Comparison of ENCODE assay signal across 9 cellular contexts in genomic region chr9:33778700-33779351, GRCh38. TPM values are rescaled to one million over a fixed set of nuclear protein-coding genes. Genes with fewer than 3 reads are reported as not detected.
A peak's percentile ranks its signal among the peaks of the same experiment; 100 is the strongest.
DNase-seq lines count a peak whose midpoint lies in the region; ATAC-seq and TF ChIP-seq lines count a peak whose summit lies in the region.
"Had no signal": no experiment of that assay in that cellular context is flagged by ENCODE, and none has a peak within 500 bp of the region (broad histone marks: within the 10 kb centered on the region; RNA-seq: fewer than 3 reads in every experiment).

No MANE protein-coding gene starts in this region.

- TF ChIP-seq POLR2A in erythroblast (IDR thresholded peaks at IDR 0.05; ENCODE audit: low read length) = no peak
- no peak for TF ChIP-seq POLR2A in transverse colon (IDR thresholded peaks at IDR 0.05)

- no peaks in the 10 kb centered on the region for H3K36me3 Mint-ChIP-seq in naive thymus-derived CD4-positive, alpha-beta T cell

- H3K9me3 Mint-ChIP-seq in naive thymus-derived CD4-positive, alpha-beta T cell = peaks cover 0 to 3% (median 0%) of the 10 kb centered on the region in 11 donors

- H3K9me3 ChIP-seq in naive thymus-derived CD4-positive, alpha-beta T cell (ENCODE audit: control insufficient read depth in 2 of 3, low read length in 3 of 3) = no peaks in the 10 kb centered on the region
- H3K9me3 ChIP-seq in transverse colon = no peaks in the 10 kb centered on the region

- TF ChIP-seq CTCF in transverse colon (IDR thresholded peaks at IDR 0.05) = peak; percentile 67 to 79 (median 75)

- intact Hi-C loops in naive thymus-derived CD4-positive, alpha-beta T cell (cut with micrococcal nuclease) = loop anchor here (1.0 to 2.0 kb wide), 3 partner anchors 41 to 162 kb away; no protein-coding TSS in a partner anchor
- intact Hi-C loops in transverse colon (cut with DNase I; ENCODE audit: low total_unique reads) = no loop called here

- POLR2A ChIA-PET in naive thymus-derived CD4-positive, alpha-beta T cell (lab: Charles Lee) = no interaction called here

- in situ Hi-C loops in transverse colon (cut with MboI; ENCODE audit: low pct_ligation_motif_present in 1 of 4, low pct_unique_long_range_greater_than_20kb in 1 of 4, low sequenced_read_pairs in 3 of 4) = no loop called here

- no peak overlapping the region for H3K4me3 Mint-ChIP-seq in naive thymus-derived CD4-positive, alpha-beta T cell

- no peaks in the 10 kb centered on the region for H3K36me3 ChIP-seq in naive thymus-derived CD4-positive, alpha-beta T cell (ENCODE audit: control insufficient read depth in 2 of 3, insufficient read depth in 3 of 3, low read length in 3 of 3)
- H3K36me3 ChIP-seq in transverse colon = no peaks in the 10 kb centered on the region

- 18 to 20% methylated on average over 4 to 6 of the region's 6 CpGs for WGBS in transverse colon (ENCODE audit: low coverage in 1 of 2), 2 donors

- H3K27ac Mint-ChIP-seq in naive thymus-derived CD4-positive, alpha-beta T cell = no peak overlapping the region

- no peaks in the 10 kb centered on the region for H3K27me3 ChIP-seq in naive thymus-derived CD4-positive, alpha-beta T cell (ENCODE audit: control insufficient read depth in 2 of 2, insufficient read depth in 2 of 2, low read length in 2 of 2)
- no peaks in the 10 kb centered on the region for H3K27me3 ChIP-seq in transverse colon

- H3K4me1 ChIP-seq in naive thymus-derived CD4-positive, alpha-beta T cell (ENCODE audit: control insufficient read depth in 2 of 2, insufficient read depth in 2 of 2, low read length in 2 of 2) = no peaks in the 10 kb centered on the region
- peaks cover 0 to 20% (median 1%) of the 10 kb centered on the region in 4 donors for H3K4me1 ChIP-seq in transverse colon

- H3K27me3 Mint-ChIP-seq in naive thymus-derived CD4-positive, alpha-beta T cell = peaks cover under 1 to 34% (median 5%) of the 10 kb centered on the region in 5 donors

- CTCF ChIA-PET in naive thymus-derived CD4-positive, alpha-beta T cell (lab: Charles Lee) = interaction anchor here (0.7 to 1.6 kb wide), 3 partner anchors 9 to 155 kb away, joined by 3 to 7 read pairs (median 3); no protein-coding TSS in a partner anchor

- peaks cover 0 to 7% (median 0%) of the 10 kb centered on the region in 7 donors for H3K4me1 Mint-ChIP-seq in naive thymus-derived CD4-positive, alpha-beta T cell

- no peak for TF ChIP-seq EP300 in transverse colon (IDR thresholded peaks at IDR 0.05; ENCODE audit: low read depth)

- ATAC-seq in GM18498 (IDR thresholded peaks at IDR 0.05; ENCODE audit: unreplicated experiment) (peak; percentile 73), HG03342 (IDR thresholded peaks at IDR 0.05; ENCODE audit: unreplicated experiment) (peak; percentile 74)
- peak; percentile 87 for ATAC-seq in naive thymus-derived CD4-positive, alpha-beta T cell

- no peak overlapping the region for H3K27ac ChIP-seq in naive thymus-derived CD4-positive, alpha-beta T cell (ENCODE audit: low read depth, low read length)
- no peak overlapping the region for H3K27ac ChIP-seq in transverse colon
- H3K27ac ChIP-seq: skin epidermis had no signal

- H3K4me3 ChIP-seq in naive thymus-derived CD4-positive, alpha-beta T cell (ENCODE audit: low read length) = no peak overlapping the region
- no peak overlapping the region for H3K4me3 ChIP-seq in transverse colon
- H3K4me3 ChIP-seq: skin epidermis had no signal

- DNase-seq in AG08395 (ENCODE audit: low spot score) (peak; percentile 62), NCI-H748 treated with DMSO at 0.1 percent for 48 hours (lab: John Stamatoyannopoulos, UW) (peak; percentile 64), erythroblast (lab: John Stamatoyannopoulos, UW) (peak; percentile 66 to 81), transverse colon (peak; percentile 44)
- DNase-seq in activated CD8-positive, alpha-beta memory T cell treated with anti-CD3 and anti-CD28 coated beads for 4 hours (ENCODE audit: low read depth in 2 of 2) = peak; percentile 8 to 17
- DNase-seq in naive thymus-derived CD4-positive, alpha-beta T cell = peak; percentile 11 to 61 (median 49)

RNA-seq across cellular contexts. Expression of gene PRSS3, which starts 16.5 kb away (rescaled TPM):
- 1 to 10 TPM in 1 of 5 experiments, not detected in 4; 2.5 TPM for total RNA-seq in naive thymus-derived CD4-positive, alpha-beta T cell
- polyA plus RNA-seq in naive thymus-derived CD4-positive, alpha-beta T cell = not detected
- 100 to 1,000 TPM in 3 of 4 donors, 10 to 100 TPM in 1; 42.2 to 298 (median 113) TPM for total RNA-seq in transverse colon

RNA-seq across cellular contexts. Expression of gene UBE2R2, which starts 38.1 kb away (rescaled TPM):
- total RNA-seq in naive thymus-derived CD4-positive, alpha-beta T cell = 10 to 100 TPM; 27.2 to 40.8 (median 32.0) TPM
- 10 to 100 TPM; 16.9 TPM for polyA plus RNA-seq in naive thymus-derived CD4-positive, alpha-beta T cell
- total RNA-seq in transverse colon = 10 to 100 TPM; 13.9 to 30.8 (median 22.9) TPM

Comparison
In these comparisons a context has a peak if more than half of its experiments do, and no peak if none do; other contexts are left out.
1. DNase-seq: peak in every context shown above with its lines; median percentile 74 in erythroblast; 64 in NCI-H748 treated with DMSO at 0.1 percent for 48 hours; 62 in AG08395; 49 in naive thymus-derived CD4-positive, alpha-beta T cell; 44 in transverse colon; 12 in activated CD8-positive, alpha-beta memory T cell treated with anti-CD3 and anti-CD28 coated beads for 4 hours.
2. RNA of gene PRSS3, which starts 16.5 kb away (total RNA-seq): 42.2 to 298 TPM in transverse colon; 2.5 TPM in naive thymus-derived CD4-positive, alpha-beta T cell; every median in the first group is over 10 times any median in the second.
3. Peak in every context shown above with its lines, with median percentiles within 50 percentile points of each other: ATAC-seq.